Comparison of ENCODE assay signal across 16 cellular contexts in the genomic region with DNA sequence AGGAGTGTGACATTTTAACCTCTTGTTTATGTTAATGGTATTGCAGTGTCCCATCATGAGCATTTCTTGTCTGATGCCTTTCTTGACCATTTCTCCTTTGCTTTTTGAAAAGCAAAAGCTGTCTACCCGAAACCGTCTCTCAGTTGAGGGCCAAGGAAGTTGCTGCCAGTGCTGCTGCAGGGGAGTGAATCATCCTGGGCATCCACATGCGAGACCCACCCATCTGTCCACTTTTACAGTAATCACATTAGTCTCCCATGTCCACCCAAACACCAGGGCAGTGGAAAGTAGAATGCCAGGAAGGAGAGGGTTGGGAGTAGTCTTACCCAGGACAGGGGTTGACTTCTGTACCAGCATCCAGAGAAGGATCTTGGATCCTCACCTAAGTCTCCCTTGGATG. TPM values are rescaled to one million over a fixed set of nuclear protein-coding genes. Genes with fewer than 3 reads are reported as not detected.
DNase-seq lines count a peak whose midpoint lies in the region; ATAC-seq, FAIRE-seq and TF ChIP-seq lines count a peak whose summit lies in the region.
"Had no signal": no experiment of that assay in that cellular context is flagged by ENCODE, and none has a peak within 500 bp of the region (broad histone marks: within the 10 kb centered on the region; RNA-seq: fewer than 3 reads in every experiment).

No MANE protein-coding gene starts in this region.

- H3K27ac ChIP-seq in lower lobe of right lung (peak overlapping the region; percentile 38), transverse colon (peak overlapping the region in 3 of 4 donors; percentile 51 to 71 (median 66))
- H3K27ac ChIP-seq: neutrophil had no signal

- DNase-seq in HTR-8/SVneo (ENCODE audit: insufficient read length, low spot score): no peak
- DNase-seq in cerebellum (ENCODE audit: low spot score): peak; percentile 12
- DNase-seq in lower lobe of right lung: no peak
- DNase-seq in transverse colon: no peak
- DNase-seq in HCEC 1CT: no peak
- DNase-seq in AML-193 (lab: John Stamatoyannopoulos, UW): no peak
- DNase-seq: activated CD8-positive, alpha-beta T cell treated with anti-CD3 and anti-CD28 coated beads for 36 hours; dermis blood vessel endothelial cell; NCI-H774; stimulated activated naive CD4-positive, alpha-beta T cell had no signal

- H3K4me1 ChIP-seq in lower lobe of right lung (peaks cover 35% of the 10 kb centered on the region), transverse colon (peaks cover 4 to 38% (median 13%) of the 10 kb centered on the region in 4 donors)

- no peak for TF ChIP-seq POLR2A in transverse colon (IDR thresholded peaks at IDR 0.05)

- no peaks in the 10 kb centered on the region for H3K9me3 ChIP-seq in lower lobe of right lung
- H3K9me3 ChIP-seq in transverse colon: no peaks in the 10 kb centered on the region
- H3K9me3 ChIP-seq: neutrophil had no signal

- 91% methylated on average over 3 of the region's 3 CpGs; no CpG with 5 or more reads in 1 of the 2 donors for WGBS in transverse colon (ENCODE audit: low coverage in 1 of 2), 2 donors

- in situ Hi-C loops in transverse colon (cut with MboI; ENCODE audit: low pct_ligation_motif_present in 1 of 4, low pct_unique_long_range_greater_than_20kb in 1 of 4, low sequenced_read_pairs in 3 of 4): no loop called here

- intact Hi-C loops in lower lobe of right lung (cut with DNase I) (no loop called here), transverse colon (cut with DNase I; ENCODE audit: low total_unique reads) (no loop called here)

- peaks cover under 1% of the 10 kb centered on the region for H3K36me3 ChIP-seq in lower lobe of right lung
- no peaks in the 10 kb centered on the region for H3K36me3 ChIP-seq in transverse colon

- H3K27me3 ChIP-seq in lower lobe of right lung (ENCODE audit: low read depth) (no peaks in the 10 kb centered on the region), transverse colon (no peaks in the 10 kb centered on the region)
- H3K27me3 ChIP-seq: neutrophil had no signal

- TF ChIP-seq CTCF in lower lobe of right lung (IDR thresholded peaks at IDR 0.05): no peak
- TF ChIP-seq CTCF in transverse colon (IDR thresholded peaks at IDR 0.05): no peak

- FAIRE-seq in HTR-8/SVneo (lab: Jason Lieb, UNC): peak; percentile 23
- FAIRE-seq: GM19239 had no signal

- ATAC-seq in lower lobe of right lung: no peak
- no peak for ATAC-seq in HG02973 (IDR thresholded peaks at IDR 0.05; ENCODE audit: unreplicated experiment)
- ATAC-seq: activated CD8-positive, alpha-beta T cell treated with anti-CD3 and anti-CD28 coated beads for 36 hours; Panc1 had no signal

- TF ChIP-seq EP300 in transverse colon (IDR thresholded peaks at IDR 0.05; ENCODE audit: low read depth): no peak

- no peak overlapping the region for H3K4me3 ChIP-seq in lower lobe of right lung
- H3K4me3 ChIP-seq in transverse colon: no peak overlapping the region
- H3K4me3 ChIP-seq: lung, smooth muscle cell had no signal

RNA-seq across cellular contexts. Expression of gene TEX264, which starts 48.6 kb away (rescaled TPM):
- 12.2 TPM for total RNA-seq in cerebellum
- total RNA-seq in lower lobe of right lung: 43.5 TPM
- total RNA-seq in transverse colon: 100 to 1,000 TPM in 1 of 4 donors, 10 to 100 TPM in 3; 60.9 to 116 (median 88.2) TPM
